Comparison of ENCODE assay signal across 8 cellular contexts in genomic region chr5:132495672-132496630, GRCh38. TPM values are rescaled to one million over a fixed set of nuclear protein-coding genes. Genes with fewer than 3 reads are reported as not detected.
A peak's percentile ranks its signal among the peaks of the same experiment; 100 is the strongest.
DNase-seq lines count a peak whose midpoint lies in the region; ATAC-seq and TF ChIP-seq lines count a peak whose summit lies in the region.

No MANE protein-coding gene starts in this region.

- ATAC-seq in HG02840 (IDR thresholded peaks at IDR 0.05; ENCODE audit: low FRiP score, unreplicated experiment) (peak; percentile 33), GM18870 (IDR thresholded peaks at IDR 0.05; ENCODE audit: unreplicated experiment) (no peak)

- peak; percentile 77 for DNase-seq in NCI-H146 treated with DMSO at 0.1 percent for 48 hours (lab: John Stamatoyannopoulos, UW; ENCODE audit: unreplicated experiment)
- peak; percentile 83 for DNase-seq in T-helper 2 cell treated with Interferon-gamma antibody and Interleukin-4, amounts not matched to agents 5 μg/mL and 100 μg/mL, for 36 hours (ENCODE audit: low spot score)
- DNase-seq in ascending aorta (ENCODE audit: low spot score in 2 of 2): peak; percentile 59 to 92
- DNase-seq in hepatic stellate cell (ENCODE audit: low spot score): peak; percentile 94
- peak; percentile 81 for DNase-seq in retina

- H3K4me3 ChIP-seq in GM12875 (ENCODE audit: low read depth, low read length) (peak overlapping the region; percentile 59), ascending aorta (peak overlapping the region; percentile 57 to 88)

- H3K27ac Mint-ChIP-seq in T-helper 2 cell treated with Interferon-gamma antibody and Interleukin-4, amounts not matched to agents 5 μg/mL and 100 μg/mL, for 36 hours: peak overlapping the region; percentile 97

- no peaks in the 10 kb centered on the region for H3K27me3 ChIP-seq in ascending aorta

- TF ChIP-seq CTCF in GM12875 (IDR thresholded peaks at IDR 0.05; ENCODE audit: borderline replicate concordance, insufficient read depth, low read depth, low read length): no peak
- TF ChIP-seq CTCF in ascending aorta (IDR thresholded peaks at IDR 0.05): no peak

- intact Hi-C loops in ascending aorta (cut with DNase I): loop anchor here (2.0 to 10.0 kb wide), 7 partner anchors 61 to 549 kb away; partner anchors contain the start of genes P4HA2, RAD50 and SLC22A4

- H3K9me3 Mint-ChIP-seq in T-helper 2 cell treated with Interferon-gamma antibody and Interleukin-4, amounts not matched to agents 5 μg/mL and 100 μg/mL, for 36 hours: no peaks in the 10 kb centered on the region

- peak overlapping the region; percentile 92 to 97 for H3K27ac ChIP-seq in ascending aorta

- H3K4me3 Mint-ChIP-seq in T-helper 2 cell treated with Interferon-gamma antibody and Interleukin-4, amounts not matched to agents 5 μg/mL and 100 μg/mL, for 36 hours: peak overlapping the region; percentile 92

- peaks cover 17 to 30% of the 10 kb centered on the region in 2 donors for H3K4me1 ChIP-seq in ascending aorta

- no peaks in the 10 kb centered on the region for H3K27me3 Mint-ChIP-seq in T-helper 2 cell treated with Interferon-gamma antibody and Interleukin-4, amounts not matched to agents 5 μg/mL and 100 μg/mL, for 36 hours (ENCODE audit: low read depth)

- H3K9me3 ChIP-seq in ascending aorta: no peaks in the 10 kb centered on the region

- peaks cover 7% of the 10 kb centered on the region for H3K36me3 Mint-ChIP-seq in T-helper 2 cell treated with Interferon-gamma antibody and Interleukin-4, amounts not matched to agents 5 μg/mL and 100 μg/mL, for 36 hours (ENCODE audit: low read depth)

- H3K36me3 ChIP-seq in ascending aorta: no peaks in the 10 kb centered on the region

- peaks cover 60% of the 10 kb centered on the region for H3K4me1 Mint-ChIP-seq in T-helper 2 cell treated with Interferon-gamma antibody and Interleukin-4, amounts not matched to agents 5 μg/mL and 100 μg/mL, for 36 hours (ENCODE audit: low read depth)

RNA-seq across cellular contexts. Expression of gene IRF1, which starts 5.4 kb away (rescaled TPM):
- 57.7 TPM for total RNA-seq in ascending aorta

RNA-seq across cellular contexts. Expression of gene IL5, which starts 47.4 kb away (rescaled TPM):
- total RNA-seq in ascending aorta: not detected
